Comparison of ENCODE assay signal across 8 cellular contexts in the genomic region with DNA sequence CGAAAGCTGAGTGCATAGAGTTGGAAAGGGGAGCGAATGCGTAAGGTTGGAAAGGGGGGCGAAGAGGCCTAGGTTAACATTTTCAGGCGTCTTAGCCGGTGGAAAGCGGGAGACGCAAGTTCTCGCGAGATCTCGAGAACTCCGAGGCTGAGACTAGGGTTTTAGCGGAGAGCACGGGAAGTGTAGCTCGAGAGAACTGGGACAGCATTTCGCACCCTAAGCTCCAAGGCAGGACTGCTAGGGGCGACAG. TPM values are rescaled to one million over a fixed set of nuclear protein-coding genes. Genes with fewer than 3 reads are reported as not detected.
DNase-seq lines count a peak whose midpoint lies in the region; ATAC-seq and TF ChIP-seq lines count a peak whose summit lies in the region.

No MANE protein-coding gene starts in this region.

- H3K36me3 ChIP-seq in heart left ventricle (peaks cover 0 to 16% (median 5%) of the 10 kb centered on the region in 9 donors), prostate gland (no peaks in the 10 kb centered on the region)

- H3K4me3 ChIP-seq in heart left ventricle (peak overlapping the region; percentile 81 to 99 (median 96)), prostate gland (peak overlapping the region; percentile 73 to 78)

- peaks cover 48% of the 10 kb centered on the region for H3K4me1 Mint-ChIP-seq in activated naive CD8-positive, alpha-beta T cell treated with anti-CD3 and anti-CD28 coated beads, Interleukin-2, amount 50 U/mL, for 24 hours

- H3K36me3 Mint-ChIP-seq in activated naive CD8-positive, alpha-beta T cell treated with anti-CD3 and anti-CD28 coated beads, Interleukin-2, amount 50 U/mL, for 24 hours (ENCODE audit: low read depth) = peaks cover 36% of the 10 kb centered on the region

- peak overlapping the region; percentile 99 for H3K27ac Mint-ChIP-seq in activated naive CD8-positive, alpha-beta T cell treated with anti-CD3 and anti-CD28 coated beads, Interleukin-2, amount 50 U/mL, for 24 hours

- H3K27ac ChIP-seq in heart left ventricle = peak overlapping the region; percentile 97 to 100 (median 100)
- peak overlapping the region; percentile 98 to 99 for H3K27ac ChIP-seq in prostate gland

- WGBS in heart left ventricle, 4 donors = 0 to 4% (median 1%) methylated on average over 17 of the region's 17 CpGs
- under 1% methylated on average over 17 of the region's 17 CpGs for WGBS in prostate gland

- no peaks in the 10 kb centered on the region for H3K9me3 Mint-ChIP-seq in activated naive CD8-positive, alpha-beta T cell treated with anti-CD3 and anti-CD28 coated beads, Interleukin-2, amount 50 U/mL, for 24 hours

- H3K27me3 Mint-ChIP-seq in activated naive CD8-positive, alpha-beta T cell treated with anti-CD3 and anti-CD28 coated beads, Interleukin-2, amount 50 U/mL, for 24 hours = peaks cover 1% of the 10 kb centered on the region

- no peaks in the 10 kb centered on the region for H3K27me3 ChIP-seq in heart left ventricle
- no peaks in the 10 kb centered on the region for H3K27me3 ChIP-seq in prostate gland (replicated peaks; ENCODE audit: insufficient read depth)

- no peak for TF ChIP-seq CTCF in heart left ventricle (IDR thresholded peaks at IDR 0.05)
- no peak for TF ChIP-seq CTCF in prostate gland (IDR thresholded peaks at IDR 0.05)

- peak overlapping the region; percentile 89 for H3K4me3 Mint-ChIP-seq in activated naive CD8-positive, alpha-beta T cell treated with anti-CD3 and anti-CD28 coated beads, Interleukin-2, amount 50 U/mL, for 24 hours

- intact Hi-C loops in heart left ventricle (cut with DNase I) (loop anchor here in 7 of 10 donors (2.0 to 10.0 kb wide), 4 partner anchors 109 to 249 kb away; a partner anchor contains a TSS), prostate gland (cut with DNase I) (loop anchor here (5.0 to 10.0 kb wide), 2 partner anchors 109 to 249 kb away; a partner anchor contains a TSS)

- ATAC-seq in GM19463 (IDR thresholded peaks at IDR 0.05; ENCODE audit: unreplicated experiment) (peak; percentile 31), HG03565 (IDR thresholded peaks at IDR 0.05; ENCODE audit: unreplicated experiment) (peak; percentile 21), heart left ventricle (peak; percentile 43 to 57 (median 53))
- peak; percentile 30 for ATAC-seq in activated naive CD8-positive, alpha-beta T cell treated with anti-CD3 and anti-CD28 coated beads, Interleukin-2, amount 50 U/mL, for 24 hours

- H3K4me1 ChIP-seq in heart left ventricle (peaks cover 0 to 54% (median 16%) of the 10 kb centered on the region in 12 donors), prostate gland (replicated peaks) (no peaks in the 10 kb centered on the region)

- H3K9me3 ChIP-seq in heart left ventricle = no peaks in the 10 kb centered on the region
- H3K9me3 ChIP-seq in prostate gland = no peaks in the 10 kb centered on the region

- no peak for TF ChIP-seq POLR2A in heart left ventricle (IDR thresholded peaks at IDR 0.05)
- TF ChIP-seq POLR2A in prostate gland (IDR thresholded peaks at IDR 0.05) = no peak

- DNase-seq in DMS114 treated with DMSO at 0.1 percent for 48 hours (lab: John Stamatoyannopoulos, UW; ENCODE audit: unreplicated experiment) = peak; percentile 76
- DNase-seq in NCI-H82 (lab: John Stamatoyannopoulos, UW) = peak; percentile 96
- DNase-seq in activated naive CD8-positive, alpha-beta T cell treated with anti-CD3 and anti-CD28 coated beads, Interleukin-2, amount 50 U/mL, for 24 hours = no peak
- DNase-seq in heart left ventricle = no peak
- DNase-seq in prostate gland (ENCODE audit: low spot score) = peak; percentile 49
- no peak for DNase-seq in cerebellum (ENCODE audit: low spot score)

RNA-seq across cellular contexts. Expression of a gene that starts 0.3 kb away (rescaled TPM):
- total RNA-seq in heart left ventricle = 100 to 1,000 TPM; 128 to 272 (median 178) TPM
- 10 to 100 TPM; 34.3 to 99.8 TPM for polyA plus RNA-seq in heart left ventricle
- 100 to 1,000 TPM; 107 to 115 TPM for total RNA-seq in prostate gland
- 220 TPM for total RNA-seq in cerebellum

Comparison
In these comparisons a context has a peak if more than half of its experiments do, and no peak if none do; other contexts are left out.
1. DNase-seq: peak in DMS114 treated with DMSO at 0.1 percent for 48 hours (single experiment), NCI-H82 (single experiment) and prostate gland (single experiment); none in activated naive CD8-positive, alpha-beta T cell treated with anti-CD3 and anti-CD28 coated beads, Interleukin-2, amount 50 U/mL, for 24 hours (single experiment), heart left ventricle (0 of 5) and cerebellum (single experiment).
2. Peak in every context shown above with its lines, with median percentiles within 50 percentile points of each other: ATAC-seq.